ENCODE assay signal across 20 cellular contexts in genomic region chr10:24916365-24916764, GRCh38.
"Had no signal": no experiment of that assay in that cellular context is flagged by ENCODE, and none has a peak within 500 bp of the region (broad histone marks: within the 10 kb centered on the region; RNA-seq: fewer than 3 reads in every experiment).

No MANE protein-coding gene starts in this region.

- H3K36me3 ChIP-seq: ascending aorta, breast epithelium, lower lobe of right lung, right lobe of liver, thoracic aorta, upper lobe of right lung had no signal

- H3K27ac Mint-ChIP-seq: activated CD4-positive, alpha-beta memory T cell treated with anti-CD3 and anti-CD28 coated beads, Interleukin-2, amount 10 ng/mL, durations not matched to agents 7 days and 5 days; T-cell had no signal

- H3K4me3 ChIP-seq: ascending aorta, breast epithelium, lower lobe of right lung, psoas muscle, right lobe of liver, smooth muscle cell, thoracic aorta, upper lobe of right lung had no signal

- H3K27ac ChIP-seq: ascending aorta, breast epithelium, epithelial cell of prostate, lower lobe of right lung, psoas muscle, right lobe of liver, thoracic aorta, upper lobe of right lung had no signal

- DNase-seq: activated CD4-positive, alpha-beta memory T cell treated with anti-CD3 and anti-CD28 coated beads, Interleukin-2, amount 10 ng/mL, durations not matched to agents 7 days and 5 days; activated CD4-positive, CD25-positive, alpha-beta regulatory T cell treated with anti-CD3 and anti-CD28 coated beads, Interleukin-2, amount 50 U/mL, for 72 hours; activated CD8-positive, alpha-beta memory T cell treated with anti-CD3 and anti-CD28 coated beads, Interleukin-2, amount 50 U/mL, for 4 hours; activated naive CD4-positive, alpha-beta T cell; dermis blood vessel endothelial cell; foreskin melanocyte; head of caudate nucleus; left cardiac atrium; lower lobe of right lung; psoas muscle; right lobe of liver; T-cell; T-helper 9 cell; upper lobe of right lung had no signal

- H3K4me3 Mint-ChIP-seq: activated CD4-positive, alpha-beta memory T cell treated with anti-CD3 and anti-CD28 coated beads, Interleukin-2, amount 10 ng/mL, durations not matched to agents 7 days and 5 days; neural crest cell; T-cell had no signal

- H3K27me3 ChIP-seq: ascending aorta, breast epithelium, right lobe of liver, upper lobe of right lung had no signal

- ATAC-seq: left cardiac atrium, lower lobe of right lung, psoas muscle, right lobe of liver, T-cell, upper lobe of right lung had no signal

- H3K27me3 Mint-ChIP-seq: activated CD4-positive, alpha-beta memory T cell treated with anti-CD3 and anti-CD28 coated beads, Interleukin-2, amount 10 ng/mL, durations not matched to agents 7 days and 5 days; T-cell had no signal

- H3K4me1 ChIP-seq: breast epithelium, psoas muscle, right lobe of liver, upper lobe of right lung had no signal

- H3K4me2 ChIP-seq: smooth muscle cell had no signal
